ENCODE assay signal across 8 cellular contexts in genomic region chr6:35496851-35497570, GRCh38. TPM values are rescaled to one million over a fixed set of nuclear protein-coding genes. Genes with fewer than 3 reads are reported as not detected.
DNase-seq lines count a peak whose midpoint lies in the region; ATAC-seq and TF ChIP-seq lines count a peak whose summit lies in the region.

Gene TEAD3 (minus strand): TSS chr6:35497079.

- H3F3A ChIP-seq in PC-3 (ENCODE audit: low read length, unreplicated experiment) = no peaks in the 10 kb centered on the region

- no peaks in the 10 kb centered on the region for H3K27me3 ChIP-seq in PC-3 (ENCODE audit: low read length)
- no peaks in the 10 kb centered on the region for H3K27me3 ChIP-seq in osteoblast (ENCODE audit: insufficient read depth, low read length)

- POLR2A ChIA-PET in PC-3 (lab: Charles Lee; ENCODE audit: unreplicated experiment) = interaction anchor here (0.6 kb wide), 1 partner anchor 69 kb away, joined by 14 read pairs; no protein-coding TSS in a partner anchor

- H3K27ac ChIP-seq in PC-3 (ENCODE audit: low read length) = peak within 1 kb of the TSS; percentile 35; the same call in 1 of the 2 replicates
- peak within 1 kb of the TSS; percentile 60 for H3K27ac ChIP-seq in osteoblast (ENCODE audit: low read depth, low read length)

- H3K36me3 ChIP-seq in PC-3 (ENCODE audit: low read depth, low read length) = no peaks in the 10 kb centered on the region
- H3K36me3 ChIP-seq in osteoblast (ENCODE audit: insufficient read depth, low read length) = no peaks in the 10 kb centered on the region

- H3K4me2 ChIP-seq in PC-3 (ENCODE audit: low read length) = peak within 1 kb of the TSS; percentile 96
- H3K4me2 ChIP-seq in osteoblast (ENCODE audit: insufficient read depth, low read length) = peak within 1 kb of the TSS; percentile 88

- no peaks in the 10 kb centered on the region for H3K9me2 ChIP-seq in PC-3 (replicated peaks; ENCODE audit: low read length)

- H3K4me1 ChIP-seq in PC-3 (ENCODE audit: insufficient read depth, low read length) (peaks cover 32% of the 10 kb centered on the region), osteoblast (ENCODE audit: insufficient read depth, low read length) (peaks cover 25% of the 10 kb centered on the region)

- TF ChIP-seq CTCF in PC-3 (conservative IDR thresholded peaks at IDR 0.05; ENCODE audit: low read depth, low read length) (peak; percentile 31; the same call in 1 of the 2 replicates), osteoblast (IDR thresholded peaks at IDR 0.05; ENCODE audit: extremely low read depth, low read depth, low read length) (no peak)

- peak within 1 kb of the TSS; percentile 79 for H3K9ac ChIP-seq in PC-3 (ENCODE audit: low read length)

- ATAC-seq in GM19328 (IDR thresholded peaks at IDR 0.05; ENCODE audit: unreplicated experiment) = peak; percentile 51
- peak; percentile 57 for ATAC-seq in PC-3

- peak within 1 kb of the TSS; percentile 92 for H2AFZ ChIP-seq in PC-3 (ENCODE audit: low read length)
- peak within 1 kb of the TSS; percentile 59 for H2AFZ ChIP-seq in osteoblast (ENCODE audit: low read length)

- H3K79me2 ChIP-seq in PC-3 (ENCODE audit: low read length) (peaks cover 38% of the 10 kb centered on the region), osteoblast (ENCODE audit: insufficient read depth, low read length) (peaks cover 43% of the 10 kb centered on the region)

- H3K4me3 ChIP-seq in PC-3 (ENCODE audit: low read length) = peak within 1 kb of the TSS; percentile 85
- H3K4me3 ChIP-seq in osteoblast (ENCODE audit: insufficient read depth, low read length) = peak within 1 kb of the TSS; percentile 79

- BruUV-seq in PC-3 (replicated peaks; lab: Mats Ljungman, UMichigan) = no TSS peak

- DNase-seq in AG08396 (ENCODE audit: low spot score) (peak; percentile 97), PC-3 (peak; percentile 56), germinal center (ENCODE audit: low spot score) (peak; percentile 89), osteoblast (ENCODE audit: insufficient read length, low spot score, missing footprints) (peak; percentile 99), NOMO-1 treated with DMSO at 0.1 percent for 48 hours (lab: John Stamatoyannopoulos, UW; ENCODE audit: unreplicated experiment) (no peak), GF-D8 (lab: John Stamatoyannopoulos, UW) (no peak)
- peak in 3 of 4 experiments; percentile 21 to 44 (median 37) for DNase-seq in activated naive CD4-positive, alpha-beta T cell (lab: John Stamatoyannopoulos, UW)

- H3K9me3 ChIP-seq in PC-3 (ENCODE audit: low read length) (no peaks in the 10 kb centered on the region), osteoblast (ENCODE audit: low read depth, low read length) (no peaks in the 10 kb centered on the region)

- intact Hi-C loops in PC-3 (cut with micrococcal nuclease) = no loop called here

- CTCF ChIA-PET in PC-3 (lab: Charles Lee) = no interaction called here

- H4K20me1 ChIP-seq in PC-3 (ENCODE audit: low read length) (no peaks in the 10 kb centered on the region; the same call in 1 of the 2 replicates), osteoblast (ENCODE audit: insufficient read depth, low read length) (peaks cover 27% of the 10 kb centered on the region)

RNA-seq across cellular contexts. Expression of gene TEAD3, which starts in this region (rescaled TPM):
- total RNA-seq in PC-3 (2014; rRNA removed) (9.2 and 15.4 TPM in 2 replicates), osteoblast (10.9 and 11.2 TPM in 2 replicates)

Comparison
In these comparisons a context has a peak if more than half of its experiments do, and no peak if none do; other contexts are left out.
1. DNase-seq: peak in AG08396 (single experiment), PC-3 (single experiment), activated naive CD4-positive, alpha-beta T cell (3 of 4), germinal center (single experiment) and osteoblast (single experiment); none in NOMO-1 treated with DMSO at 0.1 percent for 48 hours (single experiment) and GF-D8 (single experiment).